ENCODE assay signal across 16 cellular contexts in genomic region chr19:33048806-33049676, GRCh38. TPM values are rescaled to one million over a fixed set of nuclear protein-coding genes. Genes with fewer than 3 reads are reported as not detected.
DNase-seq lines count a peak whose midpoint lies in the region; ATAC-seq, FAIRE-seq and TF ChIP-seq lines count a peak whose summit lies in the region.
"Had no signal": no experiment of that assay in that cellular context is flagged by ENCODE, and none has a peak within 500 bp of the region (broad histone marks: within the 10 kb centered on the region; RNA-seq: fewer than 3 reads in every experiment).

No MANE protein-coding gene starts in this region.

- DNase-seq in amniotic epithelial cell (ENCODE audit: low read depth) (peak; percentile 100), kidney (no peak), renal cortical epithelial cell (ENCODE audit: low read depth) (peak; percentile 79), uterus (no peak)
- no peak for DNase-seq in activated CD4-positive, alpha-beta memory T cell treated with anti-CD3 and anti-CD28 coated beads, Interleukin-2, amount 10 ng/mL, durations not matched to agents 7 days and 5 days
- DNase-seq: activated CD8-positive, alpha-beta memory T cell treated with anti-CD3 and anti-CD28 coated beads for 24 hours; activated naive CD8-positive, alpha-beta T cell treated with anti-CD3 and anti-CD28 coated beads, Interleukin-2, amount 50 U/mL, for 24 hours; gastrocnemius medialis; lower lobe of right lung; MV-4-11; NCI-H2029; NCI-H524; right lobe of liver; stimulated activated CD4-positive, alpha-beta T cell treated with anti-CD3 and anti-CD28 coated beads, Interleukin-2, amount 100 ng/mL, for 24 hours had no signal

- H3K36me3 Mint-ChIP-seq in activated CD4-positive, alpha-beta memory T cell treated with anti-CD3 and anti-CD28 coated beads, Interleukin-2, amount 10 ng/mL, durations not matched to agents 7 days and 5 days (ENCODE audit: low read depth) = no peaks in the 10 kb centered on the region

- no peak overlapping the region for H3K4me3 ChIP-seq in HUES48 (ENCODE audit: low read depth, low read length)
- H3K4me3 ChIP-seq in kidney (ENCODE audit: low read length in 2 of 2) = peak overlapping the region in 1 of 2 donors; percentile 29
- no peak overlapping the region for H3K4me3 ChIP-seq in uterus
- H3K4me3 ChIP-seq: gastrocnemius medialis, lower lobe of right lung, right lobe of liver had no signal

- TF ChIP-seq CTCF in kidney (IDR thresholded peaks at IDR 0.05; ENCODE audit: borderline replicate concordance, extremely low read depth, insufficient read depth) = no peak
- no peak for TF ChIP-seq CTCF in uterus (IDR thresholded peaks at IDR 0.05)

- ATAC-seq in GM19395 (IDR thresholded peaks at IDR 0.05; ENCODE audit: unreplicated experiment) = no peak
- ATAC-seq: activated naive CD8-positive, alpha-beta T cell treated with anti-CD3 and anti-CD28 coated beads, Interleukin-2, amount 50 U/mL, for 24 hours; gastrocnemius medialis had no signal

- H3K36me3 ChIP-seq in HUES48 (ENCODE audit: control insufficient read depth, insufficient read depth, low read length) = peaks cover 5% of the 10 kb centered on the region; the same call in 1 of the 2 replicates
- no peaks in the 10 kb centered on the region for H3K36me3 ChIP-seq in kidney (ENCODE audit: control insufficient read depth in 1 of 2, insufficient read depth in 2 of 2, low read length in 2 of 2)
- no peaks in the 10 kb centered on the region for H3K36me3 ChIP-seq in uterus
- H3K36me3 ChIP-seq: gastrocnemius medialis, lower lobe of right lung, right lobe of liver had no signal

- no peak for FAIRE-seq in kidney (lab: Jason Lieb, UNC)

- H3K9ac ChIP-seq in HUES48 (ENCODE audit: low read depth, low read length) = no peak overlapping the region
- H3K9ac ChIP-seq in kidney (ENCODE audit: low read length in 2 of 2) = peak overlapping the region in 1 of 2 donors; percentile 19

- no peaks in the 10 kb centered on the region for H3K27me3 Mint-ChIP-seq in activated CD4-positive, alpha-beta memory T cell treated with anti-CD3 and anti-CD28 coated beads, Interleukin-2, amount 10 ng/mL, durations not matched to agents 7 days and 5 days
- H3K27me3 Mint-ChIP-seq: activated naive CD8-positive, alpha-beta T cell treated with anti-CD3 and anti-CD28 coated beads, Interleukin-2, amount 50 U/mL, for 24 hours had no signal

- TF ChIP-seq POLR2A in uterus (IDR thresholded peaks at IDR 0.05) = no peak

- CTCF ChIA-PET in activated CD4-positive, alpha-beta memory T cell treated with anti-CD3 and anti-CD28 coated beads, Interleukin-2, amount 10 ng/mL, durations not matched to agents 7 days and 5 days (lab: Charles Lee) = interaction anchor here (0.6 kb wide), 1 partner anchor 34 kb away, joined by 3 read pairs; no protein-coding TSS in a partner anchor

- H3K9me3 ChIP-seq in HUES48 (ENCODE audit: control insufficient read depth, insufficient read depth, low read length) (no peaks in the 10 kb centered on the region), kidney (ENCODE audit: control insufficient read depth in 1 of 2, low read length in 2 of 2) (no peaks in the 10 kb centered on the region), uterus (no peaks in the 10 kb centered on the region)
- H3K9me3 ChIP-seq: gastrocnemius medialis, lower lobe of right lung, right lobe of liver had no signal

- H3K27ac Mint-ChIP-seq in activated CD4-positive, alpha-beta memory T cell treated with anti-CD3 and anti-CD28 coated beads, Interleukin-2, amount 10 ng/mL, durations not matched to agents 7 days and 5 days = no peak overlapping the region
- H3K27ac Mint-ChIP-seq: activated naive CD8-positive, alpha-beta T cell treated with anti-CD3 and anti-CD28 coated beads, Interleukin-2, amount 50 U/mL, for 24 hours had no signal

- H3K27me3 ChIP-seq in HUES48 (ENCODE audit: control insufficient read depth, insufficient read depth, low read length) (no peaks in the 10 kb centered on the region), uterus (no peaks in the 10 kb centered on the region)
- H3K27me3 ChIP-seq: gastrocnemius medialis, right lobe of liver had no signal

- no peak overlapping the region for H3K4me3 Mint-ChIP-seq in activated CD4-positive, alpha-beta memory T cell treated with anti-CD3 and anti-CD28 coated beads, Interleukin-2, amount 10 ng/mL, durations not matched to agents 7 days and 5 days
- H3K4me3 Mint-ChIP-seq: activated naive CD8-positive, alpha-beta T cell treated with anti-CD3 and anti-CD28 coated beads, Interleukin-2, amount 50 U/mL, for 24 hours had no signal

- H3K27ac ChIP-seq in HUES48 (ENCODE audit: low read depth, low read length) (peak overlapping the region; percentile 66), kidney (ENCODE audit: low read depth in 2 of 2, low read length in 2 of 2) (peak overlapping the region; percentile 34 to 65), uterus (no peak overlapping the region)
- H3K27ac ChIP-seq: gastrocnemius medialis, lower lobe of right lung had no signal

- intact Hi-C loops in kidney (cut with DNase I) (no loop called here), uterus (cut with DNase I; ENCODE audit: low total_unique reads) (no loop called here)

- H3K9me3 Mint-ChIP-seq in activated CD4-positive, alpha-beta memory T cell treated with anti-CD3 and anti-CD28 coated beads, Interleukin-2, amount 10 ng/mL, durations not matched to agents 7 days and 5 days = no peaks in the 10 kb centered on the region
- H3K9me3 Mint-ChIP-seq: activated naive CD8-positive, alpha-beta T cell treated with anti-CD3 and anti-CD28 coated beads, Interleukin-2, amount 50 U/mL, for 24 hours had no signal

- no peaks in the 10 kb centered on the region for H3K4me1 ChIP-seq in HUES48 (ENCODE audit: control insufficient read depth, insufficient read depth, low read length)
- peaks cover 0 to 13% of the 10 kb centered on the region in 2 donors for H3K4me1 ChIP-seq in kidney (ENCODE audit: control insufficient read depth in 1 of 2, insufficient read depth in 1 of 2, low read depth in 1 of 2, low read length in 2 of 2)
- H3K4me1 ChIP-seq in uterus = no peaks in the 10 kb centered on the region
- H3K4me1 ChIP-seq: gastrocnemius medialis had no signal

- POLR2A ChIA-PET in activated CD4-positive, alpha-beta memory T cell treated with anti-CD3 and anti-CD28 coated beads, Interleukin-2, amount 10 ng/mL, durations not matched to agents 7 days and 5 days (lab: Charles Lee) = no interaction called here

- no peaks in the 10 kb centered on the region for H3K4me1 Mint-ChIP-seq in activated CD4-positive, alpha-beta memory T cell treated with anti-CD3 and anti-CD28 coated beads, Interleukin-2, amount 10 ng/mL, durations not matched to agents 7 days and 5 days
- H3K4me1 Mint-ChIP-seq: activated naive CD8-positive, alpha-beta T cell treated with anti-CD3 and anti-CD28 coated beads, Interleukin-2, amount 50 U/mL, for 24 hours had no signal

RNA-seq across cellular contexts. Expression of gene RHPN2, which starts 15.6 kb away (rescaled TPM):
- total RNA-seq in kidney = 50.3 TPM
- 13.5 TPM for polyA plus RNA-seq in kidney (ENCODE audit: insufficient read depth, low read depth, low replicate concordance)
- 46.5 and 92.1 TPM in 2 replicates for total RNA-seq in renal cortical epithelial cell
- total RNA-seq in uterus = 10 to 100 TPM in 1 of 4 donors, 1 to 10 TPM in 2, under 1 TPM in 1; under 0.01 to 10.6 (median 5.1) TPM
- total RNA-seq in activated CD4-positive, alpha-beta memory T cell treated with anti-CD3 and anti-CD28 coated beads, Interleukin-2, amount 10 ng/mL, durations not matched to agents 7 days and 5 days = 1 to 10 TPM in 1 of 2 experiments, under 1 TPM in 1; 0.70 to 1.2 TPM

RNA-seq across cellular contexts. Expression of gene GPATCH1, which starts 31.9 kb away (rescaled TPM):
- total RNA-seq in kidney (9.1 TPM), renal cortical epithelial cell (4.2 and 8.3 TPM in 2 replicates), uterus (10 to 100 TPM in 2 of 4 donors, 1 to 10 TPM in 1, under 1 TPM in 1; under 0.01 to 13.1 (median 7.4) TPM)
- 4.3 TPM for polyA plus RNA-seq in kidney (ENCODE audit: insufficient read depth, low read depth, low replicate concordance)
- total RNA-seq in activated CD4-positive, alpha-beta memory T cell treated with anti-CD3 and anti-CD28 coated beads, Interleukin-2, amount 10 ng/mL, durations not matched to agents 7 days and 5 days = 10 to 100 TPM; 10.8 to 11.0 TPM

Comparison
In these comparisons a context has a peak if more than half of its experiments do, and no peak if none do; other contexts are left out.
1. H3K27ac ChIP-seq: peak in HUES48 (single experiment) and kidney (2 of 2); none in uterus (0 of 2).
2. DNase-seq: peak in amniotic epithelial cell (single experiment) and renal cortical epithelial cell (single experiment); none in kidney (single experiment), uterus (0 of 2) and activated CD4-positive, alpha-beta memory T cell treated with anti-CD3 and anti-CD28 coated beads, Interleukin-2, amount 10 ng/mL, durations not matched to agents 7 days and 5 days (single experiment).